Comparison of ENCODE assay signal across 14 cellular contexts in genomic region chr5:14161825-14162556, GRCh38. TPM values are rescaled to one million over a fixed set of nuclear protein-coding genes. Genes with fewer than 3 reads are reported as not detected.
DNase-seq lines count a peak whose midpoint lies in the region; ATAC-seq and TF ChIP-seq lines count a peak whose summit lies in the region.
"Had no signal": no experiment of that assay in that cellular context is flagged by ENCODE, and none has a peak within 500 bp of the region (broad histone marks: within the 10 kb centered on the region; RNA-seq: fewer than 3 reads in every experiment).

No MANE protein-coding gene starts in this region.

- H3K4me2 ChIP-seq in skeletal muscle satellite cell (ENCODE audit: low read length): peak overlapping the region; percentile 7

- H3K4me1 ChIP-seq in skeletal muscle satellite cell (ENCODE audit: control insufficient read depth, insufficient read depth, low read length) (peaks cover 75% of the 10 kb centered on the region), body of pancreas (peaks cover 12% of the 10 kb centered on the region)

- no peak for TF ChIP-seq POLR2A in body of pancreas (IDR thresholded peaks at IDR 0.05)

- in situ Hi-C loops in brain microvascular endothelial cell (cut with HindIII; ENCODE audit: low pct_ligation_motif_present, low sequenced_read_pairs): no loop called here

- WGBS in body of pancreas, 2 donors: 65 to 68% methylated on average over 7 of the region's 7 CpGs

- no peak for ATAC-seq in body of pancreas
- ATAC-seq: activated CD4-positive, alpha-beta T cell treated with anti-CD3 and anti-CD28 coated beads for 36 hours had no signal

- H3K9me3 ChIP-seq in WERI-Rb-1 (ENCODE audit: severe bottlenecking) (peaks cover 24% of the 10 kb centered on the region), skeletal muscle satellite cell (replicated peaks; ENCODE audit: low read length) (peaks cover 5% of the 10 kb centered on the region), body of pancreas (no peaks in the 10 kb centered on the region)
- H3K9me3 ChIP-seq: vagina had no signal

- H3K27me3 ChIP-seq in WERI-Rb-1 (ENCODE audit: insufficient read depth, low read depth, severe bottlenecking) (no peaks in the 10 kb centered on the region), skeletal muscle satellite cell (ENCODE audit: control insufficient read depth, insufficient read depth, low read length) (no peaks in the 10 kb centered on the region), body of pancreas (no peaks in the 10 kb centered on the region), brain microvascular endothelial cell (replicated peaks) (no peaks in the 10 kb centered on the region)
- H3K27me3 ChIP-seq: vagina had no signal

- no peak overlapping the region for H3K4me3 ChIP-seq in WERI-Rb-1 (ENCODE audit: low read depth, low read length)
- H3K4me3 ChIP-seq in skeletal muscle satellite cell (ENCODE audit: low read length): no peak overlapping the region
- H3K4me3 ChIP-seq in body of pancreas: no peak overlapping the region
- no peak overlapping the region for H3K4me3 ChIP-seq in brain microvascular endothelial cell (ENCODE audit: low read depth, low read length)
- H3K4me3 ChIP-seq: vagina had no signal

- H3K9ac ChIP-seq in skeletal muscle satellite cell (ENCODE audit: low read depth, low read length): no peak overlapping the region

- intact Hi-C loops in body of pancreas (cut with DNase I): no loop called here

- H3K36me3 ChIP-seq in WERI-Rb-1: peaks cover 3% of the 10 kb centered on the region; the same call in 1 of the 2 replicates
- peaks cover 24% of the 10 kb centered on the region for H3K36me3 ChIP-seq in skeletal muscle satellite cell (ENCODE audit: insufficient read depth, low read length)
- H3K36me3 ChIP-seq in body of pancreas (replicated peaks in 1 of 2; ENCODE audit: insufficient read depth in 1 of 2, low read depth in 2 of 2): no peaks in the 10 kb centered on the region
- peaks cover 15% of the 10 kb centered on the region for H3K36me3 ChIP-seq in brain microvascular endothelial cell (replicated peaks)
- H3K36me3 ChIP-seq: vagina had no signal

- TF ChIP-seq CTCF in WERI-Rb-1 (IDR thresholded peaks at IDR 0.05; ENCODE audit: low read depth, low read length) (no peak), body of pancreas (IDR thresholded peaks at IDR 0.05) (no peak), brain microvascular endothelial cell (IDR thresholded peaks at IDR 0.05; ENCODE audit: low read depth, low read length, missing control alignments) (no peak)

- DNase-seq in NOMO-1 treated with DMSO at 0.1 percent for 48 hours (lab: John Stamatoyannopoulos, UW; ENCODE audit: unreplicated experiment) (peak; percentile 37), NOMO-1 treated with dmso at 0.1 percent for 144 hours (lab: John Stamatoyannopoulos, UW; ENCODE audit: unreplicated experiment) (no peak), NCI-H2171 treated with DMSO at 0.1 percent for 48 hours (lab: John Stamatoyannopoulos, UW) (peak; percentile 99), WERI-Rb-1 (peak; percentile 42), body of pancreas (no peak), brain microvascular endothelial cell (no peak), occipital lobe (lab: John Stamatoyannopoulos, UW) (no peak)
- DNase-seq: activated CD4-positive, alpha-beta T cell treated with anti-CD3 and anti-CD28 coated beads for 36 hours; activated T-cell treated with anti-CD3 and anti-CD28 coated beads, Interleukin-2, amount 50 U/mL, for 24 hours; amniotic stem cell; midbrain; posterior cingulate gyrus had no signal

- H3K27ac ChIP-seq in WERI-Rb-1 (peak overlapping the region; percentile 72), body of pancreas (no peak overlapping the region), brain microvascular endothelial cell (no peak overlapping the region)
- H3K27ac ChIP-seq: vagina had no signal

RNA-seq across cellular contexts. Expression of gene TRIO, which starts 18.8 kb away (rescaled TPM):
- 692 and 744 TPM in 2 replicates for total RNA-seq in skeletal muscle satellite cell (2012; rRNA removed)
- total RNA-seq in body of pancreas: 100 to 1,000 TPM in 1 of 2 donors, 10 to 100 TPM in 1; 62.0 to 137 TPM
- total RNA-seq in occipital lobe: 381 TPM

Comparison
In these comparisons a context has a peak if more than half of its experiments do, and no peak if none do; other contexts are left out.
1. DNase-seq: peak in NOMO-1 treated with DMSO at 0.1 percent for 48 hours (single experiment), NCI-H2171 treated with DMSO at 0.1 percent for 48 hours (single experiment) and WERI-Rb-1 (single experiment); none in NOMO-1 treated with dmso at 0.1 percent for 144 hours (single experiment), body of pancreas (0 of 4), brain microvascular endothelial cell (single experiment) and occipital lobe (single experiment).